Comparison of ENCODE assay signal across 23 cellular contexts in the genomic region with DNA sequence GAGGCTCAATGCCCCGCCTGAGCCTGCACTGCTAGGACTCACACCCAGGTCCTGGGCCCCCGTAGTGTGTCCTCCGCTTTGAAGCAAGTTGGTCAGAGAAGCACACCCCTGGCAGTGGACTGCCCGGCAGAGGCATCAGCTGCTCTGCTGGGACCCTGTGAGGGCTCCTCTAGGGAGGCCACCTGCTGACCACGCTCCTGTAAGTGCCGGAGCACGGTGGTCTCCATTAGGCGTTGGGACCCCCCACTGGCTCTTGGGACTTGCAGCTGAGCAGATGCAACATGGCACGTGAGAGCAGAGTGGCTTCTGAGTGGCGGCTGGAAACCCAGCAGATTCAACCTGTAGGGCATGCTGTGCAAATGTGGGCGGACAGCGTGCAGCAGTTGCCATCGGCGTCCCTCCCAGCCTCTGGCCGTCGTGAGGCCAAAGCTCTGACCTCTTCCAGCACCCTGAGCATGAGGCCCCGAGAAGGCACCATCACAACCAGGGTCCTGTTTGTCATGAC. TPM values are rescaled to one million over a fixed set of nuclear protein-coding genes. Genes with fewer than 3 reads are reported as not detected.
DNase-seq lines count a peak whose midpoint lies in the region; ATAC-seq lines count a peak whose summit lies in the region.
"Had no signal": no experiment of that assay in that cellular context is flagged by ENCODE, and none has a peak within 500 bp of the region (broad histone marks: within the 10 kb centered on the region; RNA-seq: fewer than 3 reads in every experiment).

No MANE protein-coding gene starts in this region.

- H3K27me3 ChIP-seq in H7 (ENCODE audit: control insufficient read depth, insufficient read depth, low read length) = peaks cover 35% of the 10 kb centered on the region

- no peak overlapping the region for H3K4me3 ChIP-seq in H7 (ENCODE audit: insufficient read depth, low read depth, low read length)
- H3K4me3 ChIP-seq: SJCRH30 had no signal

- intact Hi-C loops in sciatic nerve (cut with DNase I) = no loop called here

- DNase-seq in activated CD4-positive, CD25-positive, alpha-beta regulatory T cell treated with anti-CD3 and anti-CD28 coated beads, Interleukin-2, amount 50 U/mL, for 72 hours = peak; percentile 21
- no peak for DNase-seq in activated CD4-positive, CD25-positive, alpha-beta regulatory T cell (lab: John Stamatoyannopoulos, UW)
- DNase-seq in H7 = peak; percentile 45
- DNase-seq in islet precursor cell = peak; percentile 50
- peak; percentile 45 for DNase-seq in sciatic nerve (ENCODE audit: low spot score)
- DNase-seq: CD4-positive, CD25-positive, alpha-beta regulatory T cell; COR-L47; DMS153; GF-D8; KBM-7; MV-4-11; NCI-H1417; NCI-H187 treated with DMSO at 0.1 percent for 48 hours; NCI-H226; NCI-H524; NCI-H82; SJCRH30 had no signal

- H3K36me3 ChIP-seq in H7 (replicated peaks; ENCODE audit: control insufficient read depth, insufficient read depth, low read length) = no peaks in the 10 kb centered on the region
- H3K36me3 ChIP-seq: SJCRH30 had no signal

- ATAC-seq in sciatic nerve = no peak
- ATAC-seq in GM21367 (IDR thresholded peaks at IDR 0.05; ENCODE audit: unreplicated experiment) = no peak
- ATAC-seq in GM19463 (IDR thresholded peaks at IDR 0.05; ENCODE audit: unreplicated experiment) = no peak
- no peak for ATAC-seq in GM21515 (IDR thresholded peaks at IDR 0.05; ENCODE audit: unreplicated experiment)
- ATAC-seq: GM23338 had no signal

RNA-seq across cellular contexts. Expression of gene MRGPRG, which starts 16.9 kb away (rescaled TPM):
- not detected in 2 replicates for total RNA-seq in H7 (2014; rRNA removed; shearing (Covaris generic))
- total RNA-seq in sciatic nerve = not detected
- total RNA-seq: A172; B cell; CD4-positive, CD25-positive, alpha-beta regulatory T cell; GM23338; SJCRH30 had no signal

RNA-seq across cellular contexts. Expression of gene MRGPRE, which starts 30.5 kb away (rescaled TPM):
- total RNA-seq in H7 (2014; rRNA removed; shearing (Covaris generic)) = not detected in 2 replicates
- not detected for total RNA-seq in sciatic nerve
- total RNA-seq: A172; B cell; CD4-positive, CD25-positive, alpha-beta regulatory T cell; GM23338; SJCRH30 had no signal

RNA-seq across cellular contexts. Expression of gene OSBPL5, which starts 36.6 kb away (rescaled TPM):
- total RNA-seq in H7 (2014; rRNA removed; shearing (Covaris generic)) = 21.1 and 23.7 TPM in 2 replicates
- total RNA-seq in sciatic nerve = 58.3 TPM

Comparison
In these comparisons a context has a peak if more than half of its experiments do, and no peak if none do; other contexts are left out.
1. DNase-seq: peak in activated CD4-positive, CD25-positive, alpha-beta regulatory T cell treated with anti-CD3 and anti-CD28 coated beads, Interleukin-2, amount 50 U/mL, for 72 hours (single experiment), H7 (single experiment), islet precursor cell (single experiment) and sciatic nerve (single experiment); none in activated CD4-positive, CD25-positive, alpha-beta regulatory T cell (0 of 4).